In the genomic region with DNA sequence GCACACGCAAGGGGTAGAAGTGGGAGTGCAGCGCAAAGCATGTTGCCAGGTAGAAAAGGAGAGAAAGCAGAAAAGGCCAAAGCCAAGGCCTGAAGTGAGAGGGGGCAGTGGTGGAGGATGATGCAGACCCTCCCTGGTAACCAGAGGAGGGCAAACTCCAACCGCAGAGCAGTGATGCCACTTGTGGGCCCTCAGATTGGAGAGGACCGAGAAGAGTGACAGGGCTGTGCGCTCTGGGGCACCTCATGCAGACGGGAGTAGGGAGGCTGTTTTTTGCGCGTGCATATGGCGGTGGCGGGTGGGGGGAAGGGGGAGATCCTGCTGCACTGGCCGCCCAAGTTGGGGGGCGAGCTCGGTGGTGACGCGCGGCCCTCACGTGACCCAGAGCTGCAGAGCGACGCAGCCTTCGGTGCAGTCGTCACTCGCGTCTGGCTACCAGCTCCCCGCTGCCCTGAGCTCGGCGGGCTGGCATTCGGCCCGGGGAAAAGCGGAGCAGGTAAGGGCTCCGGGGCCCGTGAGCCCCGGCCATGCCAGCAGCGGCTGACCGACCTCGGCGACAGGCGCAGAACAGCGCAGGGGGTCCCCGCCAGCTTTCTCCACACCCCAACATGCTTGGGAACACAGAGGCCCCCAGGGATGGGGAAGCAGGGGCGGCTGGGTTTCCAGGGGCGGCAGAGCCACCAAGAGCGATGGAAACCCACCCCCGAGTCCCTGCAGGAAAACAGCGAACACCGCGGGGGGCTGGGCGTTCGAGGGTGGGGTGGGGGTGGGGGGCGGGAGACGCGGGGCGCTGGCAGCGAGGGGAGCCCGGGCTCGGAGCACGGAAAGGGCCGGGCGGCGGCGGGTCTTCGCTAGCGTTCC, we compare ENCODE assay signal across 8 cellular contexts. TPM values are rescaled to one million over a fixed set of nuclear protein-coding genes. Genes with fewer than 3 reads are reported as not detected.
DNase-seq lines count a peak whose midpoint lies in the region; ATAC-seq, FAIRE-seq and TF ChIP-seq lines count a peak whose summit lies in the region.

TSS of gene BEX3 (plus strand) at position 421 of the 861 bp plus-strand sequence. CDS start 984 bp downstream, outside the sequence.

- no peaks in the 10 kb centered on the region for H3K36me3 ChIP-seq in Peyer's patch
- H3K36me3 ChIP-seq in neural progenitor cell, result no peaks in the 10 kb centered on the region

- H3K4me1 ChIP-seq in Peyer's patch (no peaks in the 10 kb centered on the region), neural progenitor cell (no peaks in the 10 kb centered on the region)

- H3K27ac Mint-ChIP-seq in activated naive CD8-positive, alpha-beta T cell treated with anti-CD3 and anti-CD28 coated beads, Interleukin-2, amount 50 U/mL, for 24 hours, result peak within 1 kb of the TSS; percentile 31
- H3K27ac Mint-ChIP-seq in glutamatergic neuron (ENCODE audit: unreplicated experiment) (peak within 1 kb of the TSS; percentile 96), neural progenitor cell (peak within 1 kb of the TSS; percentile 99)

- H3K27me3 ChIP-seq in Peyer's patch (no peaks in the 10 kb centered on the region), neural progenitor cell (no peaks in the 10 kb centered on the region)

- FAIRE-seq in urothelium cell line (lab: Jason Lieb, UNC), result no peak

- no peaks in the 10 kb centered on the region for H4K20me1 ChIP-seq in neural progenitor cell (ENCODE audit: low read depth)

- H3K36me3 Mint-ChIP-seq in activated naive CD8-positive, alpha-beta T cell treated with anti-CD3 and anti-CD28 coated beads, Interleukin-2, amount 50 U/mL, for 24 hours (ENCODE audit: low read depth), result no peaks in the 10 kb centered on the region
- no peaks in the 10 kb centered on the region for H3K36me3 Mint-ChIP-seq in glutamatergic neuron (ENCODE audit: unreplicated experiment)
- peaks cover 11% of the 10 kb centered on the region for H3K36me3 Mint-ChIP-seq in neural progenitor cell

- H3K27ac ChIP-seq in Peyer's patch, result peak within 1 kb of the TSS; percentile 32 to 80 (median 69)
- peak within 1 kb of the TSS; percentile 80 for H3K27ac ChIP-seq in neural progenitor cell

- no peaks in the 10 kb centered on the region for H3K27me3 Mint-ChIP-seq in activated naive CD8-positive, alpha-beta T cell treated with anti-CD3 and anti-CD28 coated beads, Interleukin-2, amount 50 U/mL, for 24 hours
- H3K27me3 Mint-ChIP-seq in glutamatergic neuron (ENCODE audit: unreplicated experiment) (peaks cover 3% of the 10 kb centered on the region), neural progenitor cell (ENCODE audit: insufficient read depth, low read depth) (peaks cover 9% of the 10 kb centered on the region)

- H3K4me2 ChIP-seq in neural progenitor cell, result peak within 1 kb of the TSS; percentile 84

- TF ChIP-seq CTCF in AG09319 (IDR thresholded peaks at IDR 0.05; ENCODE audit: low read depth, low read length) (no peak), Peyer's patch (IDR thresholded peaks at IDR 0.05) (no peak), glutamatergic neuron (IDR thresholded peaks at IDR 0.05; ENCODE audit: partially characterized antibody, unreplicated experiment) (no peak), neural progenitor cell (IDR thresholded peaks at IDR 0.05) (no peak)

- peak within 1 kb of the TSS; percentile 80 for H3K9ac ChIP-seq in neural progenitor cell

- H3K79me2 ChIP-seq in neural progenitor cell (ENCODE audit: low read depth), result peaks cover 27% of the 10 kb centered on the region

- ATAC-seq in HG03432 (IDR thresholded peaks at IDR 0.05; ENCODE audit: unreplicated experiment) (peak; percentile 71), GM19397 (IDR thresholded peaks at IDR 0.05; ENCODE audit: unreplicated experiment) (no peak)
- ATAC-seq in activated naive CD8-positive, alpha-beta T cell treated with anti-CD3 and anti-CD28 coated beads, Interleukin-2, amount 50 U/mL, for 24 hours, result peak; percentile 86

- no peak for TF ChIP-seq POLR2A in Peyer's patch (IDR thresholded peaks at IDR 0.05)

- peak within 1 kb of the TSS; percentile 85 for H2AFZ ChIP-seq in neural progenitor cell (replicated peaks)

- peak within 1 kb of the TSS; percentile 74 for H3K4me3 Mint-ChIP-seq in activated naive CD8-positive, alpha-beta T cell treated with anti-CD3 and anti-CD28 coated beads, Interleukin-2, amount 50 U/mL, for 24 hours
- peak within 1 kb of the TSS; percentile 95 for H3K4me3 Mint-ChIP-seq in glutamatergic neuron (ENCODE audit: unreplicated experiment)
- peak within 1 kb of the TSS; percentile 94 for H3K4me3 Mint-ChIP-seq in neural progenitor cell

- DNase-seq in AG09319 (ENCODE audit: extremely low read depth, low read depth), result peak; percentile 20
- peak in 2 of 3 donors; percentile 48 to 53 for DNase-seq in Peyer's patch
- DNase-seq in activated naive CD8-positive, alpha-beta T cell treated with anti-CD3 and anti-CD28 coated beads, Interleukin-2, amount 50 U/mL, for 24 hours, result peak; percentile 31
- DNase-seq in glutamatergic neuron, result peak; percentile 76
- DNase-seq in neural progenitor cell (ENCODE audit: low spot score), result peak; percentile 77
- peak; percentile 31 for DNase-seq in urothelium cell line (ENCODE audit: low spot score)

- peak within 1 kb of the TSS; percentile 42 to 70 (median 54) for H3K4me3 ChIP-seq in Peyer's patch
- H3K4me3 ChIP-seq in neural progenitor cell, result peak within 1 kb of the TSS; percentile 78

- H3K4me1 Mint-ChIP-seq in activated naive CD8-positive, alpha-beta T cell treated with anti-CD3 and anti-CD28 coated beads, Interleukin-2, amount 50 U/mL, for 24 hours, result peaks cover 6% of the 10 kb centered on the region
- H3K4me1 Mint-ChIP-seq in glutamatergic neuron (ENCODE audit: low read depth, unreplicated experiment) (no peaks in the 10 kb centered on the region), neural progenitor cell (peaks cover 19% of the 10 kb centered on the region)

- H3F3A ChIP-seq in neural progenitor cell (ENCODE audit: low read depth), result peaks cover 18% of the 10 kb centered on the region

- no peaks in the 10 kb centered on the region for H3K9me3 Mint-ChIP-seq in activated naive CD8-positive, alpha-beta T cell treated with anti-CD3 and anti-CD28 coated beads, Interleukin-2, amount 50 U/mL, for 24 hours
- H3K9me3 Mint-ChIP-seq in glutamatergic neuron (ENCODE audit: unreplicated experiment), result peaks cover 1% of the 10 kb centered on the region
- peaks cover 2% of the 10 kb centered on the region for H3K9me3 Mint-ChIP-seq in neural progenitor cell

- H3K9me3 ChIP-seq in Peyer's patch (no peaks in the 10 kb centered on the region), neural progenitor cell (ENCODE audit: low read depth) (no peaks in the 10 kb centered on the region)

RNA-seq across cellular contexts. Expression of gene BEX3, which starts in this region (rescaled TPM):
- total RNA-seq in Peyer's patch, result 100 to 1,000 TPM in 1 of 4 donors, 10 to 100 TPM in 2, 1 to 10 TPM in 1; 9.1 to 102 (median 17.9) TPM
- 242 TPM for total RNA-seq in glutamatergic neuron (ENCODE audit: unreplicated experiment)
- 344 and 392 TPM in 2 replicates for total RNA-seq in neural progenitor cell (ENCODE audit: low replicate concordance)

Comparison
In these comparisons a context has a peak if more than half of its experiments do, and no peak if none do; other contexts are left out.
1. DNase-seq: peak in every context shown above with its lines; median percentile 77 in neural progenitor cell; 76 in glutamatergic neuron; 50 in Peyer's patch; 31 in activated naive CD8-positive, alpha-beta T cell treated with anti-CD3 and anti-CD28 coated beads, Interleukin-2, amount 50 U/mL, for 24 hours; 31 in urothelium cell line; 20 in AG09319.
2. H3K27ac Mint-ChIP-seq: peak in every context shown above with its lines; median percentile 99 in neural progenitor cell; 96 in glutamatergic neuron; 31 in activated naive CD8-positive, alpha-beta T cell treated with anti-CD3 and anti-CD28 coated beads, Interleukin-2, amount 50 U/mL, for 24 hours.